Comparison of ENCODE assay signal across 2 cellular contexts in the genomic region with DNA sequence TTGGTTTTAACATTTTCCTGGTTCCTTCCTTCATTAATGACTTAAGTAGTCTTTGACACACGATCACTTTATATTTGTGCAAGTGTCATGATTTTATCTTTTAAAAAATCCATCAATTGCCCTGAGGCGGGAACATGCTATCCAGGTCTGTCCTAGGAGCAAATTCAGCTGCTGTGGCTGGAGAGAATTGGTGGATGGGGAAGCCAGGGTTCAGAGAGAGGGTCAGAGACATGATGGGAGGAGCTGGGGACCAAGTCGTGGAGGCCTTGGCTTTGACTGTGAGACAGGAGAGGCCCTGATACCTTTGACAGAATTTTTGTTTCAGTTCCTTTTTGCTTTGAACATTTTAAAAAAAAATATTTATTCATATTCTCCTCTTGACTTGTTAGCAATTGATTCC.
TF ChIP-seq lines count a peak whose summit lies in the region.

No MANE protein-coding gene starts in this region.

TF ChIP-seq in SK-N-SH treated with all-trans-retinoic acid at 6 μM for 48 hours, 23 proteins besides CTCF, POLR2A, EP300 and RAD21 (continued from another document):
- TF ChIP-seq, protein P1, sequence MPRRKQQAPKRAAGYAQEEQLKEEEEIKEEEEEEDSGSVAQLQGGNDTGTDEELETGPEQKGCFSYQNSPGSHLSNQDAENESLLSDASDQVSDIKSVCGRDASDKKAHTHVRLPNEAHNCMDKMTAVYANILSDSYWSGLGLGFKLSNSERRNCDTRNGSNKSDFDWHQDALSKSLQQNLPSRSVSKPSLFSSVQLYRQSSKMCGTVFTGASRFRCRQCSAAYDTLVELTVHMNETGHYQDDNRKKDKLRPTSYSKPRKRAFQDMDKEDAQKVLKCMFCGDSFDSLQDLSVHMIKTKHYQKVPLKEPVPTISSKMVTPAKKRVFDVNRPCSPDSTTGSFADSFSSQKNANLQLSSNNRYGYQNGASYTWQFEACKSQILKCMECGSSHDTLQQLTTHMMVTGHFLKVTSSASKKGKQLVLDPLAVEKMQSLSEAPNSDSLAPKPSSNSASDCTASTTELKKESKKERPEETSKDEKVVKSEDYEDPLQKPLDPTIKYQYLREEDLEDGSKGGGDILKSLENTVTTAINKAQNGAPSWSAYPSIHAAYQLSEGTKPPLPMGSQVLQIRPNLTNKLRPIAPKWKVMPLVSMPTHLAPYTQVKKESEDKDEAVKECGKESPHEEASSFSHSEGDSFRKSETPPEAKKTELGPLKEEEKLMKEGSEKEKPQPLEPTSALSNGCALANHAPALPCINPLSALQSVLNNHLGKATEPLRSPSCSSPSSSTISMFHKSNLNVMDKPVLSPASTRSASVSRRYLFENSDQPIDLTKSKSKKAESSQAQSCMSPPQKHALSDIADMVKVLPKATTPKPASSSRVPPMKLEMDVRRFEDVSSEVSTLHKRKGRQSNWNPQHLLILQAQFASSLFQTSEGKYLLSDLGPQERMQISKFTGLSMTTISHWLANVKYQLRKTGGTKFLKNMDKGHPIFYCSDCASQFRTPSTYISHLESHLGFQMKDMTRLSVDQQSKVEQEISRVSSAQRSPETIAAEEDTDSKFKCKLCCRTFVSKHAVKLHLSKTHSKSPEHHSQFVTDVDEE (CRISPR knock-in tag; IDR thresholded peaks at IDR 0.05) = no peak
- no peak for TF ChIP-seq ZNF8 (CRISPR knock-in tag; IDR thresholded peaks at IDR 0.05)
- TF ChIP-seq, protein P2, sequence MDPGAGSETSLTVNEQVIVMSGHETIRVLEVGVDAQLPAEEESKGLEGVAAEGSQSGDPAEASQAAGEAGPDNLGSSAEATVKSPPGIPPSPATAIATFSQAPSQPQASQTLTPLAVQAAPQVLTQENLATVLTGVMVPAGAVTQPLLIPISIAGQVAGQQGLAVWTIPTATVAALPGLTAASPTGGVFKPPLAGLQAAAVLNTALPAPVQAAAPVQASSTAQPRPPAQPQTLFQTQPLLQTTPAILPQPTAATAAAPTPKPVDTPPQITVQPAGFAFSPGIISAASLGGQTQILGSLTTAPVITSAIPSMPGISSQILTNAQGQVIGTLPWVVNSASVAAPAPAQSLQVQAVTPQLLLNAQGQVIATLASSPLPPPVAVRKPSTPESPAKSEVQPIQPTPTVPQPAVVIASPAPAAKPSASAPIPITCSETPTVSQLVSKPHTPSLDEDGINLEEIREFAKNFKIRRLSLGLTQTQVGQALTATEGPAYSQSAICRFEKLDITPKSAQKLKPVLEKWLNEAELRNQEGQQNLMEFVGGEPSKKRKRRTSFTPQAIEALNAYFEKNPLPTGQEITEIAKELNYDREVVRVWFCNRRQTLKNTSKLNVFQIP (CRISPR knock-in tag; IDR thresholded peaks at IDR 0.05; ENCODE audit: borderline replicate concordance, low read depth) = no peak
- no peak for TF ChIP-seq TOX (CRISPR knock-in tag; IDR thresholded peaks at IDR 0.05; ENCODE audit: borderline replicate concordance)
- TF ChIP-seq, protein P3, sequence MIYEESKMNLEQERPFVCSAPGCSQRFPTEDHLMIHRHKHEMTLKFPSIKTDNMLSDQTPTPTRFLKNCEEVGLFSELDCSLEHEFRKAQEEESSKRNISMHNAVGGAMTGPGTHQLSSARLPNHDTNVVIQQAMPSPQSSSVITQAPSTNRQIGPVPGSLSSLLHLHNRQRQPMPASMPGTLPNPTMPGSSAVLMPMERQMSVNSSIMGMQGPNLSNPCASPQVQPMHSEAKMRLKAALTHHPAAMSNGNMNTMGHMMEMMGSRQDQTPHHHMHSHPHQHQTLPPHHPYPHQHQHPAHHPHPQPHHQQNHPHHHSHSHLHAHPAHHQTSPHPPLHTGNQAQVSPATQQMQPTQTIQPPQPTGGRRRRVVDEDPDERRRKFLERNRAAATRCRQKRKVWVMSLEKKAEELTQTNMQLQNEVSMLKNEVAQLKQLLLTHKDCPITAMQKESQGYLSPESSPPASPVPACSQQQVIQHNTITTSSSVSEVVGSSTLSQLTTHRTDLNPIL (CRISPR knock-in tag; IDR thresholded peaks at IDR 0.05; ENCODE audit: low read depth) = no peak
- no peak for TF ChIP-seq ZNF70 (CRISPR knock-in tag; IDR thresholded peaks at IDR 0.05)
- no peak for TF ChIP-seq ESRRG (CRISPR knock-in tag; IDR thresholded peaks at IDR 0.05)
- TF ChIP-seq GLIS3 (CRISPR knock-in tag; IDR thresholded peaks at IDR 0.05) = no peak
- no peak; the same call in 1 of the 2 replicates for TF ChIP-seq TCF4 (CRISPR knock-in tag; IDR thresholded peaks at IDR 0.05; ENCODE audit: borderline replicate concordance)
- TF ChIP-seq BACH2 (CRISPR knock-in tag; IDR thresholded peaks at IDR 0.05; ENCODE audit: borderline replicate concordance) = no peak
- TF ChIP-seq PPARA (CRISPR knock-in tag; IDR thresholded peaks at IDR 0.05; ENCODE audit: borderline replicate concordance) = no peak
- TF ChIP-seq SNAI2 (CRISPR knock-in tag; IDR thresholded peaks at IDR 0.05) = no peak
- TF ChIP-seq OSR1 (CRISPR knock-in tag; IDR thresholded peaks at IDR 0.05) = no peak
- no peak for TF ChIP-seq ZFP30 (CRISPR knock-in tag; IDR thresholded peaks at IDR 0.05)
- TF ChIP-seq ISL1 (CRISPR knock-in tag; IDR thresholded peaks at IDR 0.05) = no peak
- TF ChIP-seq RARB (CRISPR knock-in tag; IDR thresholded peaks at IDR 0.05) = no peak

TF ChIP-seq in GM23338, 12 proteins besides CTCF, POLR2A, EP300 and RAD21 (continued from another document):
- TF ChIP-seq NANOG (IDR thresholded peaks at IDR 0.05; ENCODE audit: borderline replicate concordance) (no peak), POLR2AphosphoS5 (IDR thresholded peaks at IDR 0.05; ENCODE audit: low read depth) (no peak), EZH2phosphoT487 (IDR thresholded peaks at IDR 0.05; ENCODE audit: unreplicated experiment) (no peak), ZNF331 (CRISPR knock-in tag; IDR thresholded peaks at IDR 0.05; ENCODE audit: low read depth) (no peak), ZNF114 (CRISPR knock-in tag; IDR thresholded peaks at IDR 0.05) (no peak)
- TF ChIP-seq, protein P4, sequence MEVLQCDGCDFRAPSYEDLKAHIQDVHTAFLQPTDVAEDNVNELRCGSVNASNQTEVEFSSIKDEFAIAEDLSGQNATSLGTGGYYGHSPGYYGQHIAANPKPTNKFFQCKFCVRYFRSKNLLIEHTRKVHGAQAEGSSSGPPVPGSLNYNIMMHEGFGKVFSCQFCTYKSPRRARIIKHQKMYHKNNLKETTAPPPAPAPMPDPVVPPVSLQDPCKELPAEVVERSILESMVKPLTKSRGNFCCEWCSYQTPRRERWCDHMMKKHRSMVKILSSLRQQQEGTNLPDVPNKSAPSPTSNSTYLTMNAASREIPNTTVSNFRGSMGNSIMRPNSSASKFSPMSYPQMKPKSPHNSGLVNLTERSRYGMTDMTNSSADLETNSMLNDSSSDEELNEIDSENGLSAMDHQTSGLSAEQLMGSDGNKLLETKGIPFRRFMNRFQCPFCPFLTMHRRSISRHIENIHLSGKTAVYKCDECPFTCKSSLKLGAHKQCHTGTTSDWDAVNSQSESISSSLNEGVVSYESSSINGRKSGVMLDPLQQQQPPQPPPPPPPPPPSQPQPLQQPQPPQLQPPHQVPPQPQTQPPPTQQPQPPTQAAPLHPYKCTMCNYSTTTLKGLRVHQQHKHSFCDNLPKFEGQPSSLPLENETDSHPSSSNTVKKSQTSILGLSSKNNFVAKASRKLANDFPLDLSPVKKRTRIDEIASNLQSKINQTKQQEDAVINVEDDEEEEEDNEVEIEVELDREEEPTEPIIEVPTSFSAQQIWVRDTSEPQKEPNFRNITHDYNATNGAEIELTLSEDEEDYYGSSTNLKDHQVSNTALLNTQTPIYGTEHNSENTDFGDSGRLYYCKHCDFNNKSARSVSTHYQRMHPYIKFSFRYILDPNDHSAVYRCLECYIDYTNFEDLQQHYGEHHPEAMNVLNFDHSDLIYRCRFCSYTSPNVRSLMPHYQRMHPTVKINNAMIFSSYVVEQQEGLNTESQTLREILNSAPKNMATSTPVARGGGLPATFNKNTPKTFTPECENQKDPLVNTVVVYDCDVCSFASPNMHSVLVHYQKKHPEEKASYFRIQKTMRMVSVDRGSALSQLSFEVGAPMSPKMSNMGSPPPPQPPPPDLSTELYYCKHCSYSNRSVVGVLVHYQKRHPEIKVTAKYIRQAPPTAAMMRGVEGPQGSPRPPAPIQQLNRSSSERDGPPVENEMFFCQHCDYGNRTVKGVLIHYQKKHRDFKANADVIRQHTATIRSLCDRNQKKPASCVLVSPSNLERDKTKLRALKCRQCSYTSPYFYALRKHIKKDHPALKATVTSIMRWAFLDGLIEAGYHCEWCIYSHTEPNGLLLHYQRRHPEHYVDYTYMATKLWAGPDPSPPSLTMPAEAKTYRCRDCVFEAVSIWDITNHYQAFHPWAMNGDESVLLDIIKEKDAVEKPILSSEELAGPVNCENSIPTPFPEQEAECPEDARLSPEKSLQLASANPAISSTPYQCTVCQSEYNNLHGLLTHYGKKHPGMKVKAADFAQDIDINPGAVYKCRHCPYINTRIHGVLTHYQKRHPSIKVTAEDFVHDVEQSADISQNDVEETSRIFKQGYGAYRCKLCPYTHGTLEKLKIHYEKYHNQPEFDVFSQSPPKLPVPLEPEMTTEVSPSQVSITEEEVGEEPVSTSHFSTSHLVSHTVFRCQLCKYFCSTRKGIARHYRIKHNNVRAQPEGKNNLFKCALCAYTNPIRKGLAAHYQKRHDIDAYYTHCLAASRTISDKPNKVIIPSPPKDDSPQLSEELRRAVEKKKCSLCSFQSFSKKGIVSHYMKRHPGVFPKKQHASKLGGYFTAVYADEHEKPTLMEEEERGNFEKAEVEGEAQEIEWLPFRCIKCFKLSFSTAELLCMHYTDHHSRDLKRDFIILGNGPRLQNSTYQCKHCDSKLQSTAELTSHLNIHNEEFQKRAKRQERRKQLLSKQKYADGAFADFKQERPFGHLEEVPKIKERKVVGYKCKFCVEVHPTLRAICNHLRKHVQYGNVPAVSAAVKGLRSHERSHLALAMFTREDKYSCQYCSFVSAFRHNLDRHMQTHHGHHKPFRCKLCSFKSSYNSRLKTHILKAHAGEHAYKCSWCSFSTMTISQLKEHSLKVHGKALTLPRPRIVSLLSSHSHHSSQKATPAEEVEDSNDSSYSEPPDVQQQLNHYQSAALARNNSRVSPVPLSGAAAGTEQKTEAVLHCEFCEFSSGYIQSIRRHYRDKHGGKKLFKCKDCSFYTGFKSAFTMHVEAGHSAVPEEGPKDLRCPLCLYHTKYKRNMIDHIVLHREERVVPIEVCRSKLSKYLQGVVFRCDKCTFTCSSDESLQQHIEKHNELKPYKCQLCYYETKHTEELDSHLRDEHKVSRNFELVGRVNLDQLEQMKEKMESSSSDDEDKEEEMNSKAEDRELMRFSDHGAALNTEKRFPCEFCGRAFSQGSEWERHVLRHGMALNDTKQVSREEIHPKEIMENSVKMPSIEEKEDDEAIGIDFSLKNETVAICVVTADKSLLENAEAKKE (CRISPR knock-in tag; IDR thresholded peaks at IDR 0.05) = no peak
- TF ChIP-seq, protein P5, sequence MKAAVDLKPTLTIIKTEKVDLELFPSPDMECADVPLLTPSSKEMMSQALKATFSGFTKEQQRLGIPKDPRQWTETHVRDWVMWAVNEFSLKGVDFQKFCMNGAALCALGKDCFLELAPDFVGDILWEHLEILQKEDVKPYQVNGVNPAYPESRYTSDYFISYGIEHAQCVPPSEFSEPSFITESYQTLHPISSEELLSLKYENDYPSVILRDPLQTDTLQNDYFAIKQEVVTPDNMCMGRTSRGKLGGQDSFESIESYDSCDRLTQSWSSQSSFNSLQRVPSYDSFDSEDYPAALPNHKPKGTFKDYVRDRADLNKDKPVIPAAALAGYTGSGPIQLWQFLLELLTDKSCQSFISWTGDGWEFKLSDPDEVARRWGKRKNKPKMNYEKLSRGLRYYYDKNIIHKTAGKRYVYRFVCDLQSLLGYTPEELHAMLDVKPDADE (IDR thresholded peaks at IDR 0.05) = no peak
